13 cellular contexts compared by ENCODE assay signal in genomic region chr5:116365006-116365496, GRCh38.
DNase-seq lines count a peak whose midpoint lies in the region; ATAC-seq and TF ChIP-seq lines count a peak whose summit lies in the region.
"Had no signal": no experiment of that assay in that cellular context is flagged by ENCODE, and none has a peak within 500 bp of the region (broad histone marks: within the 10 kb centered on the region; RNA-seq: fewer than 3 reads in every experiment).

No MANE protein-coding gene starts in this region.

- TF ChIP-seq EP300 in transverse colon (IDR thresholded peaks at IDR 0.05; ENCODE audit: low read depth), result no peak

- H3K27me3 Mint-ChIP-seq in activated T-helper 2 cell treated with anti-CD3 and anti-CD28 coated beads, Interferon-gamma antibody, Interleukin-2, Interleukin-4, amounts not matched to agents 10 μg/mL and 5 μg/mL and 100 μg/mL, durations not matched to agents 14 hours and 24 hours and 36 hours (ENCODE audit: low read depth), result no peaks in the 10 kb centered on the region
- H3K27me3 Mint-ChIP-seq: stimulated activated naive CD8-positive, alpha-beta T cell treated with anti-CD3 and anti-CD28 coated beads, Interleukin-15, Interleukin-2, amounts not matched to agents 100 ng/mL and 50 ng/mL, for 24 hours had no signal

- H3K4me1 Mint-ChIP-seq in activated T-helper 2 cell treated with anti-CD3 and anti-CD28 coated beads, Interferon-gamma antibody, Interleukin-2, Interleukin-4, amounts not matched to agents 10 μg/mL and 5 μg/mL and 100 μg/mL, durations not matched to agents 14 hours and 24 hours and 36 hours (ENCODE audit: low read depth), result no peaks in the 10 kb centered on the region

- intact Hi-C loops in activated T-helper 2 cell treated with anti-CD3 and anti-CD28 coated beads, Interferon-gamma antibody, Interleukin-2, Interleukin-4, amounts not matched to agents 10 μg/mL and 5 μg/mL and 100 μg/mL, durations not matched to agents 14 hours and 24 hours and 36 hours (cut with micrococcal nuclease), result no loop called here
- intact Hi-C loops in transverse colon (cut with DNase I; ENCODE audit: low total_unique reads), result no loop called here

- no peaks in the 10 kb centered on the region for H3K36me3 ChIP-seq in transverse colon
- no peaks in the 10 kb centered on the region for H3K36me3 ChIP-seq in H7 (replicated peaks; ENCODE audit: control insufficient read depth, insufficient read depth, low read length)
- H3K36me3 ChIP-seq: SJCRH30 had no signal

- in situ Hi-C loops in transverse colon (cut with MboI; ENCODE audit: low pct_ligation_motif_present in 1 of 4, low pct_unique_long_range_greater_than_20kb in 1 of 4, low sequenced_read_pairs in 3 of 4), result loop anchor here in 1 of 4 donors (25.0 kb wide), 1 partner anchor 228 kb away; no protein-coding TSS in a partner anchor

- H3K27ac ChIP-seq in transverse colon, result no peak overlapping the region
- H3K27ac ChIP-seq: SJCRH30 had no signal

- no peak for TF ChIP-seq CTCF in transverse colon (IDR thresholded peaks at IDR 0.05)

- no peak overlapping the region for H3K4me3 ChIP-seq in transverse colon
- no peak overlapping the region for H3K4me3 ChIP-seq in H7 (ENCODE audit: insufficient read depth, low read depth, low read length)
- H3K4me3 ChIP-seq: lung had no signal

- DNase-seq in GM19238 (ENCODE audit: insufficient read length, low spot score) (peak; percentile 13), transverse colon (no peak), AG08396 (ENCODE audit: low spot score) (no peak), H7 (no peak)
- DNase-seq in activated T-helper 2 cell treated with anti-CD3 and anti-CD28 coated beads, Interferon-gamma antibody, Interleukin-2, Interleukin-4, amounts not matched to agents 10 μg/mL and 5 μg/mL and 100 μg/mL, durations not matched to agents 14 hours and 24 hours and 36 hours (ENCODE audit: low spot score), result no peak
- DNase-seq: COR-L47, NCI-H510A treated with DMSO at 0.1 percent for 48 hours had no signal

- H3K9me3 Mint-ChIP-seq in activated T-helper 2 cell treated with anti-CD3 and anti-CD28 coated beads, Interferon-gamma antibody, Interleukin-2, Interleukin-4, amounts not matched to agents 10 μg/mL and 5 μg/mL and 100 μg/mL, durations not matched to agents 14 hours and 24 hours and 36 hours, result no peaks in the 10 kb centered on the region
- H3K9me3 Mint-ChIP-seq: stimulated activated naive CD8-positive, alpha-beta T cell treated with anti-CD3 and anti-CD28 coated beads, Interleukin-15, Interleukin-2, amounts not matched to agents 100 ng/mL and 50 ng/mL, for 24 hours; WTC11 had no signal

- TF ChIP-seq POLR2A in transverse colon (IDR thresholded peaks at IDR 0.05), result no peak

- 72% methylated on average over 3 of the region's 3 CpGs; no CpG with 5 or more reads in 1 of the 2 donors for WGBS in transverse colon (ENCODE audit: low coverage in 1 of 2), 2 donors

- H3K27ac Mint-ChIP-seq in activated T-helper 2 cell treated with anti-CD3 and anti-CD28 coated beads, Interferon-gamma antibody, Interleukin-2, Interleukin-4, amounts not matched to agents 10 μg/mL and 5 μg/mL and 100 μg/mL, durations not matched to agents 14 hours and 24 hours and 36 hours, result no peak overlapping the region
- H3K27ac Mint-ChIP-seq: stimulated activated naive CD8-positive, alpha-beta T cell treated with anti-CD3 and anti-CD28 coated beads, Interleukin-15, Interleukin-2, amounts not matched to agents 100 ng/mL and 50 ng/mL, for 24 hours; WTC11 had no signal

- H3K4me3 Mint-ChIP-seq in activated T-helper 2 cell treated with anti-CD3 and anti-CD28 coated beads, Interferon-gamma antibody, Interleukin-2, Interleukin-4, amounts not matched to agents 10 μg/mL and 5 μg/mL and 100 μg/mL, durations not matched to agents 14 hours and 24 hours and 36 hours (ENCODE audit: low read depth), result no peak overlapping the region
- H3K4me3 Mint-ChIP-seq: stimulated activated naive CD8-positive, alpha-beta T cell treated with anti-CD3 and anti-CD28 coated beads, Interleukin-15, Interleukin-2, amounts not matched to agents 100 ng/mL and 50 ng/mL, for 24 hours; WTC11 had no signal

- ATAC-seq in HG02571 (IDR thresholded peaks at IDR 0.05; ENCODE audit: unreplicated experiment) (peak; percentile 87), HG03342 (IDR thresholded peaks at IDR 0.05; ENCODE audit: unreplicated experiment) (peak; percentile 79)
- ATAC-seq: WTC11 had no signal

- H3K27me3 ChIP-seq in transverse colon, result no peaks in the 10 kb centered on the region
- no peaks in the 10 kb centered on the region for H3K27me3 ChIP-seq in H7 (ENCODE audit: control insufficient read depth, insufficient read depth, low read length)
- H3K27me3 ChIP-seq: SJCRH30 had no signal

- no peaks in the 10 kb centered on the region for H3K9me3 ChIP-seq in transverse colon
- H3K9me3 ChIP-seq: SJCRH30 had no signal

- H3K36me3 Mint-ChIP-seq in activated T-helper 2 cell treated with anti-CD3 and anti-CD28 coated beads, Interferon-gamma antibody, Interleukin-2, Interleukin-4, amounts not matched to agents 10 μg/mL and 5 μg/mL and 100 μg/mL, durations not matched to agents 14 hours and 24 hours and 36 hours (ENCODE audit: low read depth), result no peaks in the 10 kb centered on the region
- H3K36me3 Mint-ChIP-seq: WTC11 had no signal

- peaks cover 9 to 16% (median 11%) of the 10 kb centered on the region in 4 donors for H3K4me1 ChIP-seq in transverse colon
